Comparison of ENCODE assay signal across 8 cellular contexts in the genomic region with DNA sequence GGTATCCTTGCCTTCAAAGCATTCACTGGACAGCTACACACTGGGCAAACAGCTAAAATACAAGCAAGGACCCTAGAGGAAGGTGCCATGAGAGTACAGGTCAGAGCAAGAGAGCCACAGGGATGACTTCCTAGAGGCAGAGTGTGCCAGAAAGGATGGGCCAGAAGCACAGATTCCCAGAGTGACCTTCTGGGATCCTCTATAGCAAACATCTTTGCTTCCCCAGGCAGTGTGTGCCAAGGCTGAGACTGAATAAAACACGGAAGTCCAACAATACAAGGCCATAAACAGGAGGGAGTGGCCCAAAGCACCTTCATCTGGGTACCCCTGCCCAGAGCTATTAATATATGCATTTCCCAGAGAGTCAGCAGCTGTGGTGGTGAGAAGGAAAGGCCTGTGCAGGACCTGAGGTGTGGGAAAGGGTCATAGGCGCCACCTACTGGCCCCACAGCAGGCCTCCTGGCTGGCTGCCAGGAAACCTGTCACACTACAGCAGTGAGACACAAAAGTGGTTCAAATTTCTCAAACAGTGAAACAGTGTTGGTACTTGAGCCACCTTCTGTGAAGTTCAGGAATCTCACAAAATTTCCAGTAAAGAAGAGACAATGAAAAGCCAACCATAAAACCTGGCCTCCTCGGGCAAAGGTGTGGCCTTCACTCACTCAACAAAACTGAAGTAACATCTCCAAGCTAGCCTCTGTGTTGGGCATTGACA. TPM values are rescaled to one million over a fixed set of nuclear protein-coding genes. Genes with fewer than 3 reads are reported as not detected.
A peak's percentile ranks its signal among the peaks of the same experiment; 100 is the strongest.
DNase-seq lines count a peak whose midpoint lies in the region; ATAC-seq, FAIRE-seq and TF ChIP-seq lines count a peak whose summit lies in the region.

No MANE protein-coding gene starts in this region.

- peak; percentile 95 for TF ChIP-seq CTCF in 22Rv1 (IDR thresholded peaks at IDR 0.05)

- no peaks in the 10 kb centered on the region for H3K27me3 Mint-ChIP-seq in activated naive CD4-positive, alpha-beta T cell treated with anti-CD3 and anti-CD28 coated beads, Interleukin-2, amount 50 U/mL, for 24 hours

- peak overlapping the region; percentile 41 for H3K27ac Mint-ChIP-seq in activated naive CD4-positive, alpha-beta T cell treated with anti-CD3 and anti-CD28 coated beads, Interleukin-2, amount 50 U/mL, for 24 hours

- H3K36me3 Mint-ChIP-seq in activated naive CD4-positive, alpha-beta T cell treated with anti-CD3 and anti-CD28 coated beads, Interleukin-2, amount 50 U/mL, for 24 hours = no peaks in the 10 kb centered on the region

- H3K9me3 Mint-ChIP-seq in activated naive CD4-positive, alpha-beta T cell treated with anti-CD3 and anti-CD28 coated beads, Interleukin-2, amount 50 U/mL, for 24 hours = no peaks in the 10 kb centered on the region

- H3K4me1 Mint-ChIP-seq in activated naive CD4-positive, alpha-beta T cell treated with anti-CD3 and anti-CD28 coated beads, Interleukin-2, amount 50 U/mL, for 24 hours = peaks cover 28% of the 10 kb centered on the region

- H3K4me3 Mint-ChIP-seq in activated naive CD4-positive, alpha-beta T cell treated with anti-CD3 and anti-CD28 coated beads, Interleukin-2, amount 50 U/mL, for 24 hours = no peak overlapping the region

- no peak for FAIRE-seq in urothelium cell line (lab: Jason Lieb, UNC)

- ATAC-seq in GM18511 (IDR thresholded peaks at IDR 0.05; ENCODE audit: unreplicated experiment) = peak; percentile 45

- DNase-seq in NCI-H1105 treated with DMSO at 0.1 percent for 48 hours (lab: John Stamatoyannopoulos, UW) (peak; percentile 89), SKM-1 treated with dmso at 0.1 percent for 144 hours (lab: John Stamatoyannopoulos, UW; ENCODE audit: unreplicated experiment) (peak; percentile 53), head of caudate nucleus (peak; percentile 74 to 95 (median 88)), posterior vena cava (ENCODE audit: low spot score) (peak; percentile 95), urothelium cell line (ENCODE audit: low spot score) (peak; percentile 88)

- intact Hi-C loops in head of caudate nucleus (cut with DNase I) (loop anchor here (10.0 kb wide), 1 partner anchor 189 kb away; a partner anchor contains a TSS), posterior vena cava (cut with DNase I) (loop anchor here (10.0 kb wide), 1 partner anchor 119 kb away; no protein-coding TSS in a partner anchor)

- H3K27ac ChIP-seq in 22Rv1 = no peak overlapping the region

RNA-seq across cellular contexts. Expression of a gene that starts 20.3 kb away (rescaled TPM):
- 10 to 100 TPM; 18.1 to 19.4 TPM for total RNA-seq in posterior vena cava
